1 cellular context compared by ENCODE assay signal in genomic region chr17:29216856-29217255, GRCh38.
TF ChIP-seq lines count a peak whose summit lies in the region.

No MANE protein-coding gene starts in this region.

TF ChIP-seq in K562, 482 proteins besides CTCF, POLR2A, EP300 and RAD21 (continued from another document):
- no peak for TF ChIP-seq ZNF830 (CRISPR knock-in tag; IDR thresholded peaks at IDR 0.05)
- TF ChIP-seq, protein P1, sequence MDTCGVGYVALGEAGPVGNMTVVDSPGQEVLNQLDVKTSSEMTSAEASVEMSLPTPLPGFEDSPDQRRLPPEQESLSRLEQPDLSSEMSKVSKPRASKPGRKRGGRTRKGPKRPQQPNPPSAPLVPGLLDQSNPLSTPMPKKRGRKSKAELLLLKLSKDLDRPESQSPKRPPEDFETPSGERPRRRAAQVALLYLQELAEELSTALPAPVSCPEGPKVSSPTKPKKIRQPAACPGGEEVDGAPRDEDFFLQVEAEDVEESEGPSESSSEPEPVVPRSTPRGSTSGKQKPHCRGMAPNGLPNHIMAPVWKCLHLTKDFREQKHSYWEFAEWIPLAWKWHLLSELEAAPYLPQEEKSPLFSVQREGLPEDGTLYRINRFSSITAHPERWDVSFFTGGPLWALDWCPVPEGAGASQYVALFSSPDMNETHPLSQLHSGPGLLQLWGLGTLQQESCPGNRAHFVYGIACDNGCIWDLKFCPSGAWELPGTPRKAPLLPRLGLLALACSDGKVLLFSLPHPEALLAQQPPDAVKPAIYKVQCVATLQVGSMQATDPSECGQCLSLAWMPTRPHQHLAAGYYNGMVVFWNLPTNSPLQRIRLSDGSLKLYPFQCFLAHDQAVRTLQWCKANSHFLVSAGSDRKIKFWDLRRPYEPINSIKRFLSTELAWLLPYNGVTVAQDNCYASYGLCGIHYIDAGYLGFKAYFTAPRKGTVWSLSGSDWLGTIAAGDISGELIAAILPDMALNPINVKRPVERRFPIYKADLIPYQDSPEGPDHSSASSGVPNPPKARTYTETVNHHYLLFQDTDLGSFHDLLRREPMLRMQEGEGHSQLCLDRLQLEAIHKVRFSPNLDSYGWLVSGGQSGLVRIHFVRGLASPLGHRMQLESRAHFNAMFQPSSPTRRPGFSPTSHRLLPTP (IDR thresholded peaks at IDR 0.05; ENCODE audit: borderline replicate concordance, extremely low read depth, insufficient read length) = no peak
- TF ChIP-seq, protein P2, sequence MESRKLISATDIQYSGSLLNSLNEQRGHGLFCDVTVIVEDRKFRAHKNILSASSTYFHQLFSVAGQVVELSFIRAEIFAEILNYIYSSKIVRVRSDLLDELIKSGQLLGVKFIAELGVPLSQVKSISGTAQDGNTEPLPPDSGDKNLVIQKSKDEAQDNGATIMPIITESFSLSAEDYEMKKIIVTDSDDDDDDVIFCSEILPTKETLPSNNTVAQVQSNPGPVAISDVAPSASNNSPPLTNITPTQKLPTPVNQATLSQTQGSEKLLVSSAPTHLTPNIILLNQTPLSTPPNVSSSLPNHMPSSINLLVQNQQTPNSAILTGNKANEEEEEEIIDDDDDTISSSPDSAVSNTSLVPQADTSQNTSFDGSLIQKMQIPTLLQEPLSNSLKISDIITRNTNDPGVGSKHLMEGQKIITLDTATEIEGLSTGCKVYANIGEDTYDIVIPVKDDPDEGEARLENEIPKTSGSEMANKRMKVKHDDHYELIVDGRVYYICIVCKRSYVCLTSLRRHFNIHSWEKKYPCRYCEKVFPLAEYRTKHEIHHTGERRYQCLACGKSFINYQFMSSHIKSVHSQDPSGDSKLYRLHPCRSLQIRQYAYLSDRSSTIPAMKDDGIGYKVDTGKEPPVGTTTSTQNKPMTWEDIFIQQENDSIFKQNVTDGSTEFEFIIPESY (CRISPR knock-in tag; IDR thresholded peaks at IDR 0.05) = no peak
